12 cellular contexts compared by ENCODE assay signal in the genomic region with DNA sequence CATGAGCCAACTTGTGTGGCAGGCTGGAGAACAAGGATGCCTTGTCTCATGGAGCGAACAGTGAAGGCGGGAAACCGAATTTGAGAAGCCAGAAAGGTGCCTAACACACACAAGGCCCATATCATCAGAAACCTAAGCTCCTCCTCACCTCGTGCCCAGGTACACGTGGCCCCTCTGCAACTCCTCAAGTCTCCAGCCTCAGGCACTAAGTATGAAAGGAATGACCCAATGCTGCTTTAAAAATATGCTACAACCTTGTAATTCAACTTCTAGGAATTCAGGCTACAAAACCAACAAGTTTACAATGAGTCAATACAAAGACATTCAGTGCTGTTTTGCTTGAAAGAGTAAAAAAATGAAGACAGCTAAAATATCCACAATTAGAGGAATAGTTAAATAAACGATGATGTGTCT.
DNase-seq lines count a peak whose midpoint lies in the region; ATAC-seq and TF ChIP-seq lines count a peak whose summit lies in the region.
"Had no signal": no experiment of that assay in that cellular context is flagged by ENCODE, and none has a peak within 500 bp of the region (broad histone marks: within the 10 kb centered on the region; RNA-seq: fewer than 3 reads in every experiment).

No MANE protein-coding gene starts in this region.

- in situ Hi-C loops in Caki2 (cut with HindIII; ENCODE audit: low pct_unique_long_range_greater_than_20kb, low sequenced_read_pairs), result no loop called here

- no peaks in the 10 kb centered on the region for H3K27me3 Mint-ChIP-seq in mesothelial cell of epicardium (ENCODE audit: low read depth)
- H3K27me3 Mint-ChIP-seq: activated CD4-positive, alpha-beta T cell treated with anti-CD3 and anti-CD28 coated beads for 36 hours had no signal

- DNase-seq in Caki2 (ENCODE audit: low read depth) (peak; percentile 78), LHCN-M2 (ENCODE audit: low read depth) (peak; percentile 81), dedifferentiated amniotic fluid mesenchymal stem cell (ENCODE audit: extremely low spot score) (peak; percentile 82), mesothelial cell of epicardium (ENCODE audit: low spot score in 2 of 2, unreplicated experiment in 2 of 2) (no peak), CD1c-positive myeloid dendritic cell (ENCODE audit: extremely low spot score) (no peak), occipital lobe (lab: John Stamatoyannopoulos, UW) (no peak)
- DNase-seq: activated CD4-positive, alpha-beta T cell treated with anti-CD3 and anti-CD28 coated beads for 36 hours; DMS79; NCI-H146; nephron progenitor cell had no signal

- peaks cover 16% of the 10 kb centered on the region for H3K4me1 Mint-ChIP-seq in mesothelial cell of epicardium

- H3K9me3 Mint-ChIP-seq in mesothelial cell of epicardium, result peaks cover 14% of the 10 kb centered on the region

- ATAC-seq in GM18511 (IDR thresholded peaks at IDR 0.05; ENCODE audit: unreplicated experiment) (no peak), HG03139 (IDR thresholded peaks at IDR 0.05; ENCODE audit: unreplicated experiment) (no peak)
- ATAC-seq: activated CD4-positive, alpha-beta T cell treated with anti-CD3 and anti-CD28 coated beads for 36 hours had no signal

- peaks cover 20% of the 10 kb centered on the region for H3K36me3 Mint-ChIP-seq in mesothelial cell of epicardium

- no peak overlapping the region for H3K4me3 Mint-ChIP-seq in mesothelial cell of epicardium
- H3K4me3 Mint-ChIP-seq: activated CD4-positive, alpha-beta T cell treated with anti-CD3 and anti-CD28 coated beads for 36 hours; nephron progenitor cell had no signal

- H3K27ac Mint-ChIP-seq in mesothelial cell of epicardium, result peak overlapping the region; percentile 94
- H3K27ac Mint-ChIP-seq: activated CD4-positive, alpha-beta T cell treated with anti-CD3 and anti-CD28 coated beads for 36 hours; nephron progenitor cell had no signal

- no peak for TF ChIP-seq CTCF in mesothelial cell of epicardium (IDR thresholded peaks at IDR 0.05; ENCODE audit: unreplicated experiment)

Comparison
In these comparisons a context has a peak if more than half of its experiments do, and no peak if none do; other contexts are left out.
1. DNase-seq: peak in Caki2 (single experiment), LHCN-M2 (single experiment) and dedifferentiated amniotic fluid mesenchymal stem cell (single experiment); none in mesothelial cell of epicardium (0 of 2), CD1c-positive myeloid dendritic cell (single experiment) and occipital lobe (single experiment).